12 cellular contexts compared by ENCODE assay signal in genomic region chr15:97521894-97522293, GRCh38.
DNase-seq lines count a peak whose midpoint lies in the region; ATAC-seq, FAIRE-seq and TF ChIP-seq lines count a peak whose summit lies in the region.
"Had no signal": no experiment of that assay in that cellular context is flagged by ENCODE, and none has a peak within 500 bp of the region (broad histone marks: within the 10 kb centered on the region; RNA-seq: fewer than 3 reads in every experiment).

No MANE protein-coding gene starts in this region.

- H3K9me1 ChIP-seq in endothelial cell of umbilical vein (replicated peaks; ENCODE audit: control insufficient read depth, extremely low read depth, insufficient read depth, low read length), result no peaks in the 10 kb centered on the region

- no peaks in the 10 kb centered on the region for H3K9me3 ChIP-seq in endothelial cell of umbilical vein (replicated peaks; ENCODE audit: control insufficient read depth, insufficient read depth, low read length)
- H3K9me3 ChIP-seq in upper lobe of right lung, result no peaks in the 10 kb centered on the region

- H3K9ac ChIP-seq in endothelial cell of umbilical vein (replicated peaks; ENCODE audit: extremely low read depth, insufficient read depth, low read length), result no peak overlapping the region

- peak; percentile 25 for DNase-seq in NOMO-1 treated with DMSO at 0.1 percent for 48 hours (lab: John Stamatoyannopoulos, UW; ENCODE audit: unreplicated experiment)
- DNase-seq in endothelial cell of umbilical vein (ENCODE audit: low read depth, low spot score), result peak; percentile 25
- DNase-seq in midbrain (lab: John Stamatoyannopoulos, UW), result peak; percentile 2
- DNase-seq in upper lobe of right lung, result no peak
- no peak for DNase-seq in activated CD4-positive, alpha-beta memory T cell treated with anti-CD3 and anti-CD28 coated beads for 36 hours
- no peak for DNase-seq in GM03348 (ENCODE audit: low spot score)
- no peak for DNase-seq in HuH-7 (ENCODE audit: low spot score)
- DNase-seq: activated CD8-positive, alpha-beta memory T cell treated with anti-CD3 and anti-CD28 coated beads, Interleukin-2, amount 50 U/mL, for 4 hours; NCI-H1092 treated with DMSO at 0.1 percent for 48 hours; T1000 had no signal

- H3K4me3 Mint-ChIP-seq in activated CD4-positive, alpha-beta memory T cell treated with anti-CD3 and anti-CD28 coated beads for 36 hours, result no peak overlapping the region
- H3K4me3 Mint-ChIP-seq: central memory CD8-positive, alpha-beta T cell; natural killer cell treated with Interleukin-12 subunit alpha and Interleukin-12 subunit beta and Interleukin-15 and Interleukin-18, amount 100 ng/mL, for 72 hours had no signal

- FAIRE-seq in endothelial cell of umbilical vein (lab: Jason Lieb, UNC), result no peak

- intact Hi-C loops in endothelial cell of umbilical vein (cut with micrococcal nuclease), result no loop called here
- intact Hi-C loops in upper lobe of right lung (cut with DNase I), result no loop called here
- intact Hi-C loops in activated CD4-positive, alpha-beta memory T cell treated with anti-CD3 and anti-CD28 coated beads for 36 hours (cut with micrococcal nuclease), result no loop called here

- no peaks in the 10 kb centered on the region for H3K27me3 Mint-ChIP-seq in activated CD4-positive, alpha-beta memory T cell treated with anti-CD3 and anti-CD28 coated beads for 36 hours
- H3K27me3 Mint-ChIP-seq: central memory CD8-positive, alpha-beta T cell; natural killer cell treated with Interleukin-12 subunit alpha and Interleukin-12 subunit beta and Interleukin-15 and Interleukin-18, amount 100 ng/mL, for 72 hours had no signal

- POLR2A ChIA-PET in endothelial cell of umbilical vein (lab: Charles Lee), result no interaction called here
- POLR2A ChIA-PET in activated CD4-positive, alpha-beta memory T cell treated with anti-CD3 and anti-CD28 coated beads for 36 hours (lab: Charles Lee), result no interaction called here

- TF ChIP-seq POLR2A in endothelial cell of umbilical vein (IDR thresholded peaks at IDR 0.05; ENCODE audit: low read depth, low read length), result no peak

- no peaks in the 10 kb centered on the region for H3K79me2 ChIP-seq in endothelial cell of umbilical vein (ENCODE audit: control insufficient read depth, insufficient read depth, low read length)

- H3K4me3 ChIP-seq in endothelial cell of umbilical vein (replicated peaks in 1 of 3; ENCODE audit: insufficient read depth in 1 of 3, low read depth in 1 of 3, low read length in 3 of 3) (no peak overlapping the region), upper lobe of right lung (peak overlapping the region; percentile 8)

- no peaks in the 10 kb centered on the region for H3K36me3 Mint-ChIP-seq in activated CD4-positive, alpha-beta memory T cell treated with anti-CD3 and anti-CD28 coated beads for 36 hours
- H3K36me3 Mint-ChIP-seq: natural killer cell treated with Interleukin-12 subunit alpha and Interleukin-12 subunit beta and Interleukin-15 and Interleukin-18, amount 100 ng/mL, for 72 hours had no signal

- TF ChIP-seq CTCF in endothelial cell of umbilical vein (IDR thresholded peaks at IDR 0.05; ENCODE audit: extremely low read depth in 1 of 2, insufficient read depth in 1 of 2, low read depth in 1 of 2, low read length in 2 of 2) (no peak), upper lobe of right lung (IDR thresholded peaks at IDR 0.05) (no peak)

- no peaks in the 10 kb centered on the region for H3K4me1 ChIP-seq in endothelial cell of umbilical vein (ENCODE audit: control insufficient read depth, extremely low read depth, insufficient read depth, low read length)
- H3K4me1 ChIP-seq in upper lobe of right lung, result no peaks in the 10 kb centered on the region

- H3K27ac ChIP-seq in endothelial cell of umbilical vein (ENCODE audit: insufficient read depth, low read depth, low read length) (no peak overlapping the region), upper lobe of right lung (no peak overlapping the region)

- H3K36me3 ChIP-seq in endothelial cell of umbilical vein (ENCODE audit: control insufficient read depth in 2 of 2, extremely low read depth in 1 of 2, insufficient read depth in 2 of 2, low read length in 2 of 2), result no peaks in the 10 kb centered on the region
- H3K36me3 ChIP-seq in upper lobe of right lung, result no peaks in the 10 kb centered on the region

- CTCF ChIA-PET in endothelial cell of umbilical vein (lab: Charles Lee), result no interaction called here
- CTCF ChIA-PET in activated CD4-positive, alpha-beta memory T cell treated with anti-CD3 and anti-CD28 coated beads for 36 hours (lab: Charles Lee), result no interaction called here

- no peaks in the 10 kb centered on the region for H4K20me1 ChIP-seq in endothelial cell of umbilical vein (replicated peaks; ENCODE audit: control insufficient read depth, extremely low read depth, insufficient read depth, low read length)

- no TSS peak for BruUV-seq in endothelial cell of umbilical vein (replicated peaks; lab: Mats Ljungman, UMichigan)

- H3K27me3 ChIP-seq in endothelial cell of umbilical vein (ENCODE audit: control insufficient read depth in 2 of 2, insufficient read depth in 2 of 2, low read length in 2 of 2) (no peaks in the 10 kb centered on the region), upper lobe of right lung (no peaks in the 10 kb centered on the region)

- no peak overlapping the region for H3K27ac Mint-ChIP-seq in activated CD4-positive, alpha-beta memory T cell treated with anti-CD3 and anti-CD28 coated beads for 36 hours
- H3K27ac Mint-ChIP-seq: natural killer cell treated with Interleukin-12 subunit alpha and Interleukin-12 subunit beta and Interleukin-15 and Interleukin-18, amount 100 ng/mL, for 72 hours had no signal

- dilution Hi-C loops in endothelial cell of umbilical vein (cut with MboI; ENCODE audit: extremely low pct_ligation_motif_present, low sequenced_read_pairs), result no loop called here

- H3K9me3 Mint-ChIP-seq in activated CD4-positive, alpha-beta memory T cell treated with anti-CD3 and anti-CD28 coated beads for 36 hours, result peaks cover 4% of the 10 kb centered on the region

- peak overlapping the region; percentile 63 for H2AFZ ChIP-seq in endothelial cell of umbilical vein (ENCODE audit: low read depth, low read length)

- no peaks in the 10 kb centered on the region for H3K4me1 Mint-ChIP-seq in activated CD4-positive, alpha-beta memory T cell treated with anti-CD3 and anti-CD28 coated beads for 36 hours (ENCODE audit: low read depth)
- H3K4me1 Mint-ChIP-seq: central memory CD8-positive, alpha-beta T cell had no signal

- H3K4me2 ChIP-seq in endothelial cell of umbilical vein (ENCODE audit: insufficient read depth, low read length), result no peak overlapping the region

- ATAC-seq in upper lobe of right lung, result no peak
- ATAC-seq: natural killer cell treated with Interleukin-12 subunit alpha and Interleukin-12 subunit beta and Interleukin-15 and Interleukin-18, amount 100 ng/mL, for 72 hours had no signal

TF ChIP-seq in endothelial cell of umbilical vein, 7 proteins besides CTCF, POLR2A, EP300 and RAD21:
- TF ChIP-seq MYC (IDR thresholded peaks at IDR 0.05; ENCODE audit: low read depth, low read length) (no peak), FOS (IDR thresholded peaks at IDR 0.05; ENCODE audit: borderline replicate concordance, insufficient read depth, low read length) (no peak), MAX (IDR thresholded peaks at IDR 0.05; ENCODE audit: insufficient read depth, insufficient read length) (no peak), GATA2 (IDR thresholded peaks at IDR 0.05; ENCODE audit: insufficient read depth, insufficient read length, low read depth, low read length) (no peak), JUN (IDR thresholded peaks at IDR 0.05; ENCODE audit: borderline replicate concordance, insufficient read depth, insufficient read length, low read depth) (no peak), POLR2AphosphoS5 (IDR thresholded peaks at IDR 0.05; ENCODE audit: insufficient read depth, low read depth, low read length) (no peak)
TF ChIP-seq in endothelial cell of umbilical vein: peak in this region for 0.

Comparison
In these comparisons a context has a peak if more than half of its experiments do, and no peak if none do; other contexts are left out.
1. DNase-seq: peak in NOMO-1 treated with DMSO at 0.1 percent for 48 hours (single experiment), endothelial cell of umbilical vein (single experiment) and midbrain (single experiment); none in upper lobe of right lung (single experiment), activated CD4-positive, alpha-beta memory T cell treated with anti-CD3 and anti-CD28 coated beads for 36 hours (single experiment), GM03348 (single experiment) and HuH-7 (single experiment).